19 cellular contexts compared by ENCODE assay signal in genomic region chr20:20199338-20200160, GRCh38.
A peak's percentile ranks its signal among the peaks of the same experiment; 100 is the strongest.
DNase-seq lines count a peak whose midpoint lies in the region; ATAC-seq and TF ChIP-seq lines count a peak whose summit lies in the region.
"Had no signal": no experiment of that assay in that cellular context is flagged by ENCODE, and none has a peak within 500 bp of the region (broad histone marks: within the 10 kb centered on the region; RNA-seq: fewer than 3 reads in every experiment).

No MANE protein-coding gene starts in this region.

- BruUV-seq in Caco-2 (replicated peaks; lab: Mats Ljungman, UMichigan) = no TSS peak

- POLR2A ChIA-PET in Caco-2 (lab: Charles Lee) = no interaction called here

- TF ChIP-seq CTCF in Caco-2 (IDR thresholded peaks at IDR 0.05; ENCODE audit: insufficient read depth in 1 of 2, low read depth in 1 of 2, low read length in 1 of 2, severe bottlenecking in 1 of 2, unreplicated experiment in 1 of 2) (no peak), adrenal gland (IDR thresholded peaks at IDR 0.05) (no peak)

- no peak overlapping the region for H3K27ac ChIP-seq in adrenal gland
- H3K27ac ChIP-seq: SK-N-MC had no signal

- H3K9ac ChIP-seq in endocrine pancreas (ENCODE audit: control insufficient read depth, insufficient read depth, low read length) = peak overlapping the region; percentile 48

- no peak overlapping the region for H3K4me3 Mint-ChIP-seq in Caco-2 (ENCODE audit: unreplicated experiment)
- H3K4me3 Mint-ChIP-seq: activated T-cell treated with anti-CD3 and anti-CD28 coated beads, Interleukin-2, amount 50 U/mL, for 4 hours; mesothelial cell of epicardium; neural crest cell had no signal

- 0 out of 2 replicates have a peak, but pooled peaks cover 1% of the 10 kb centered on the region for H3K27me3 ChIP-seq in Caco-2 (replicated peaks; ENCODE audit: control insufficient read depth, insufficient read depth, low read length)
- H3K27me3 ChIP-seq in endocrine pancreas (ENCODE audit: control insufficient read depth, insufficient read depth, low read length) = no peaks in the 10 kb centered on the region
- H3K27me3 ChIP-seq in adrenal gland = no peaks in the 10 kb centered on the region

- peaks cover 17% of the 10 kb centered on the region for H3K4me1 ChIP-seq in Caco-2
- peaks cover 5% of the 10 kb centered on the region for H3K4me1 ChIP-seq in endocrine pancreas (ENCODE audit: control insufficient read depth, insufficient read depth, low read length)
- peaks cover 0 to 4% of the 10 kb centered on the region in 2 donors for H3K4me1 ChIP-seq in adrenal gland (replicated peaks in 1 of 2)

- intact Hi-C loops in Caco-2 (cut with micrococcal nuclease; ENCODE audit: unreplicated experiment) = no loop called here
- intact Hi-C loops in adrenal gland (cut with DNase I) = no loop called here

- CTCF ChIA-PET in Caco-2 (lab: Charles Lee) = interaction anchor here (0.6 kb wide), 1 partner anchor 223 kb away, joined by 3 read pairs; no protein-coding TSS in a partner anchor

- ATAC-seq in HG02840 (IDR thresholded peaks at IDR 0.05; ENCODE audit: low FRiP score, unreplicated experiment) = no peak
- ATAC-seq: activated T-cell treated with anti-CD3 and anti-CD28 coated beads, Interleukin-2, amount 50 U/mL, for 4 hours; K562 had no signal

- DNase-seq in Caco-2 (no peak), NCI-H1105 treated with DMSO at 0.1 percent for 48 hours (lab: John Stamatoyannopoulos, UW) (peak; percentile 84), NCI-H82 (lab: John Stamatoyannopoulos, UW) (peak; percentile 81), adrenal gland (no peak), NCI-H510A (lab: John Stamatoyannopoulos, UW) (no peak)
- DNase-seq in activated CD4-positive, alpha-beta T cell treated with anti-CD3 and anti-CD28 coated beads, Interleukin-2, amount 50 U/mL, for 48 hours = no peak
- DNase-seq: activated CD4-positive, alpha-beta T cell treated with anti-CD3 and anti-CD28 coated beads, Interleukin-2, amount 50 U/mL, for 4 hours; activated T-cell treated with anti-CD3 and anti-CD28 coated beads, Interleukin-2, amount 50 U/mL, for 4 hours; amniotic stem cell; erythroblast; kidney glomerular epithelial cell; NCI-H187; OCI-M1 had no signal

- H3K9me3 ChIP-seq in Caco-2 = no peaks in the 10 kb centered on the region
- no peaks in the 10 kb centered on the region for H3K9me3 ChIP-seq in endocrine pancreas (ENCODE audit: control insufficient read depth, low read length)
- H3K9me3 ChIP-seq in adrenal gland (replicated peaks in 1 of 3) = no peaks in the 10 kb centered on the region

- no peaks in the 10 kb centered on the region for H3K36me3 ChIP-seq in Caco-2 (ENCODE audit: control insufficient read depth, insufficient read depth, low read length)
- no peaks in the 10 kb centered on the region for H3K36me3 ChIP-seq in endocrine pancreas (ENCODE audit: control insufficient read depth, insufficient read depth, low read length)
- no peaks in the 10 kb centered on the region for H3K36me3 ChIP-seq in adrenal gland (replicated peaks in 1 of 2)

- H3K36me3 Mint-ChIP-seq in Caco-2 (ENCODE audit: insufficient read depth, unreplicated experiment) = no peaks in the 10 kb centered on the region
- H3K36me3 Mint-ChIP-seq: mesothelial cell of epicardium had no signal

- H3K27me3 Mint-ChIP-seq in Caco-2 (ENCODE audit: insufficient read depth, unreplicated experiment) = no peaks in the 10 kb centered on the region

- H3K27ac Mint-ChIP-seq in Caco-2 (ENCODE audit: unreplicated experiment) = peak overlapping the region; percentile 10

- TF ChIP-seq POLR2A in adrenal gland (IDR thresholded peaks at IDR 0.05) = no peak

- 42 to 47% (median 45%) methylated on average over 17 to 24 of the region's 24 CpGs for WGBS in adrenal gland, 4 donors

- H3K4me1 Mint-ChIP-seq in Caco-2 (ENCODE audit: low read depth, unreplicated experiment) = peaks cover 16% of the 10 kb centered on the region

- H3K4me3 ChIP-seq in Caco-2 (ENCODE audit: low read depth, low read length) (no peak overlapping the region), endocrine pancreas (ENCODE audit: control insufficient read depth, insufficient read depth, low read length) (no peak overlapping the region), adrenal gland (no peak overlapping the region)
- H3K4me3 ChIP-seq: K562, SK-N-MC had no signal

- H3K9me3 Mint-ChIP-seq in Caco-2 (ENCODE audit: unreplicated experiment) = no peaks in the 10 kb centered on the region
- H3K9me3 Mint-ChIP-seq: activated T-cell treated with anti-CD3 and anti-CD28 coated beads, Interleukin-2, amount 50 U/mL, for 4 hours; mesothelial cell of epicardium had no signal

Comparison
In these comparisons a context has a peak if more than half of its experiments do, and no peak if none do; other contexts are left out.
1. DNase-seq: peak in NCI-H1105 treated with DMSO at 0.1 percent for 48 hours (single experiment) and NCI-H82 (single experiment); none in Caco-2 (0 of 2), adrenal gland (0 of 7), activated CD4-positive, alpha-beta T cell treated with anti-CD3 and anti-CD28 coated beads, Interleukin-2, amount 50 U/mL, for 48 hours (0 of 2) and NCI-H510A (single experiment).